28 cellular contexts compared by ENCODE assay signal in the genomic region with DNA sequence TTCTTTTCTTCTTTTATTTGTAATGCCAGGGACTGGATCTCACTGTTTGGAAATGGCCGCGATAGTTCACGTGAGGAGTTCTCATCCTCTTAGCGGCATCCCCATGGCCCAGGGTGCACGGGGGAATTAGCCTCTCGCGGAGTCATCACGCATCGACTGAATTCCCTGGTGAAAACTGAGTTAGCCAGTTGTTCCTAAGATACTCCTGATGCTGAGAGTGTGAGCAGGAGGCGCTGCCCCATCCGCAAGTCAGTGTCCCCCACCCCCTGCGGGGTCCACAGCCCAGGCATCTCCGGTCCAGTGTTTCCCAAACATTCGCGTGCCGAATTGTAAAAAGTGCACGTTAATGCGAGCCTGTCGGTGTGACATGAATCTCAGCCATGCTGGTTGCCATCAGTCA.
"Had no signal": no experiment of that assay in that cellular context is flagged by ENCODE, and none has a peak within 500 bp of the region (broad histone marks: within the 10 kb centered on the region; RNA-seq: fewer than 3 reads in every experiment).

No MANE protein-coding gene starts in this region.

- H3K36me3 Mint-ChIP-seq: mesothelial cell of epicardium, natural killer cell, neural progenitor cell had no signal

- DNase-seq: hippocampal formation; kidney glomerular epithelial cell; left cardiac atrium; lower lobe of right lung; mammary epithelial cell; mesendoderm; naive B cell; natural killer cell; nephron progenitor cell; ovary; stimulated activated CD4-positive, alpha-beta T cell treated with anti-CD3 and anti-CD28 coated beads, Interleukin-12 subunit alpha, Interleukin-12 subunit beta, amount 100 ng/mL, for 4 hours; stimulated activated CD4-positive, alpha-beta T cell treated with anti-CD3 and anti-CD28 coated beads, Interleukin-15, amount 100 ng/mL, for 24 hours; stimulated activated CD4-positive, alpha-beta T cell treated with anti-CD3 and anti-CD28 coated beads, Interleukin-2, amount 100 ng/mL, for 24 hours; stimulated activated CD4-positive, alpha-beta T cell treated with anti-CD3 and anti-CD28 coated beads, Interleukin-4, amount 100 ng/mL, for 1 hour; stimulated activated naive B cell treated with anti-CD40 and anti-IgM and Interleukin-4, amounts not matched to agents 10 μg/mL and 1 μg/mL and 100 μg/mL, for 72 hours; stimulated activated naive CD8-positive, alpha-beta T cell treated with anti-CD3 and anti-CD28 coated beads, Interleukin-15, Interleukin-2, amounts not matched to agents 100 U/mL and 50 U/mL, for 24 hours; stomach; testis; thyroid gland; transverse colon; upper lobe of right lung; uterus had no signal

- H3K27ac Mint-ChIP-seq: mesothelial cell of epicardium; natural killer cell; neural progenitor cell; progenitor cell of endocrine pancreas; stimulated activated naive B cell treated with anti-CD40 and anti-IgM and Interleukin-4, amounts not matched to agents 10 μg/mL and 1 μg/mL and 100 μg/mL, for 72 hours had no signal

- FAIRE-seq: keratinocyte had no signal

- ATAC-seq: left cardiac atrium; left lobe of liver; lower lobe of right lung; natural killer cell; sciatic nerve; stimulated activated naive B cell treated with anti-CD40 and anti-IgM and Interleukin-4, amounts not matched to agents 10 μg/mL and 1 μg/mL and 100 μg/mL, for 72 hours; stimulated activated naive CD8-positive, alpha-beta T cell treated with anti-CD3 and anti-CD28 coated beads, Interleukin-15, Interleukin-2, amounts not matched to agents 100 U/mL and 50 U/mL, for 24 hours; upper lobe of right lung had no signal

- H3K4me3 Mint-ChIP-seq: mesothelial cell of epicardium; naive B cell; natural killer cell; nephron progenitor cell; neural progenitor cell; stimulated activated naive B cell treated with anti-CD40 and anti-IgM and Interleukin-4, amounts not matched to agents 10 μg/mL and 1 μg/mL and 100 μg/mL, for 72 hours had no signal

- H3K27me3 Mint-ChIP-seq: naive B cell; progenitor cell of endocrine pancreas; stimulated activated naive B cell treated with anti-CD40 and anti-IgM and Interleukin-4, amounts not matched to agents 10 μg/mL and 1 μg/mL and 100 μg/mL, for 72 hours had no signal

- H3K9me3 Mint-ChIP-seq: mesothelial cell of epicardium; naive B cell; natural killer cell; nephron progenitor cell; neural progenitor cell; stimulated activated naive B cell treated with anti-CD40 and anti-IgM and Interleukin-4, amounts not matched to agents 10 μg/mL and 1 μg/mL and 100 μg/mL, for 72 hours had no signal

- H3K4me1 Mint-ChIP-seq: mesothelial cell of epicardium had no signal
